ENCODE assay signal across 1 cellular context in the genomic region with DNA sequence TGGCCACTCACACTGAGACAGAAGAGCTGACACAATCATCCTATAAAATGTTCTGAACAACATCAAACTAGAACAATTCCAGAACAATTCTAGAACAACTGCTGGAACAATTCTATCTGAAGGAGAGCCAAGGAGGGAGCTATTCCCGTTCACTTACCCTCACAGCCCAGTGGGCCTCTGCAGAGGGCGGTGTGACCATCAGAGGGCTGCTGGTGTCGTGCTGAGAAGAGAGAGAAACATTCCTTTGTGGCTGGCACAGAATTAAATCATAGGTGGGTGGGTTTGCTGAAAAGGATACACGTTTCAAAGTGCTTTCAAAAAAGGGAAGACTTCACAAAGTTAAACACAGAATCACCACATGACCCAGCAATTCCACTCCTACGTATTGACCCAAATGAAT.
TF ChIP-seq lines count a peak whose summit lies in the region.

No MANE protein-coding gene starts in this region.

TF ChIP-seq in GM12878, 131 proteins besides CTCF, POLR2A, EP300 and RAD21:
- TF ChIP-seq, protein P1, sequence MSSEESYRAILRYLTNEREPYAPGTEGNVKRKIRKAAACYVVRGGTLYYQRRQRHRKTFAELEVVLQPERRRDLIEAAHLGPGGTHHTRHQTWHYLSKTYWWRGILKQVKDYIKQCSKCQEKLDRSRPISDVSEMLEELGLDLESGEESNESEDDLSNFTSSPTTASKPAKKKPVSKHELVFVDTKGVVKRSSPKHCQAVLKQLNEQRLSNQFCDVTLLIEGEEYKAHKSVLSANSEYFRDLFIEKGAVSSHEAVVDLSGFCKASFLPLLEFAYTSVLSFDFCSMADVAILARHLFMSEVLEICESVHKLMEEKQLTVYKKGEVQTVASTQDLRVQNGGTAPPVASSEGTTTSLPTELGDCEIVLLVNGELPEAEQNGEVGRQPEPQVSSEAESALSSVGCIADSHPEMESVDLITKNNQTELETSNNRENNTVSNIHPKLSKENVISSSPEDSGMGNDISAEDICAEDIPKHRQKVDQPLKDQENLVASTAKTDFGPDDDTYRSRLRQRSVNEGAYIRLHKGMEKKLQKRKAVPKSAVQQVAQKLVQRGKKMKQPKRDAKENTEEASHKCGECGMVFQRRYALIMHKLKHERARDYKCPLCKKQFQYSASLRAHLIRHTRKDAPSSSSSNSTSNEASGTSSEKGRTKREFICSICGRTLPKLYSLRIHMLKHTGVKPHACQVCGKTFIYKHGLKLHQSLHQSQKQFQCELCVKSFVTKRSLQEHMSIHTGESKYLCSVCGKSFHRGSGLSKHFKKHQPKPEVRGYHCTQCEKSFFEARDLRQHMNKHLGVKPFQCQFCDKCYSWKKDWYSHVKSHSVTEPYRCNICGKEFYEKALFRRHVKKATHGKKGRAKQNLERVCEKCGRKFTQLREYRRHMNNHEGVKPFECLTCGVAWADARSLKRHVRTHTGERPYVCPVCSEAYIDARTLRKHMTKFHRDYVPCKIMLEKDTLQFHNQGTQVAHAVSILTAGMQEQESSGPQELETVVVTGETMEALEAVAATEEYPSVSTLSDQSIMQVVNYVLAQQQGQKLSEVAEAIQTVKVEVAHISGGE (CRISPR knock-in tag; IDR thresholded peaks at IDR 0.05): no peak
- TF ChIP-seq HDAC2 (IDR thresholded peaks at IDR 0.05): no peak
- no peak for TF ChIP-seq CHD2 (IDR thresholded peaks at IDR 0.05; ENCODE audit: borderline replicate concordance, low read depth, low read length)
- no peak for TF ChIP-seq NFIC (IDR thresholded peaks at IDR 0.05; ENCODE audit: low read depth, low read length)
- TF ChIP-seq TCF7 (IDR thresholded peaks at IDR 0.05; ENCODE audit: borderline replicate concordance): no peak
- no peak for TF ChIP-seq SPI1 (IDR thresholded peaks at IDR 0.05; ENCODE audit: borderline replicate concordance, insufficient read depth, low read depth, low read length)
